In genomic region chr2:233061591-233062446, GRCh38 we compare ENCODE assay signal across 8 cellular contexts. TPM values are rescaled to one million over a fixed set of nuclear protein-coding genes. Genes with fewer than 3 reads are reported as not detected.
A peak's percentile ranks its signal among the peaks of the same experiment; 100 is the strongest.
DNase-seq lines count a peak whose midpoint lies in the region; ATAC-seq and TF ChIP-seq lines count a peak whose summit lies in the region.

No MANE protein-coding gene starts in this region.

- ATAC-seq in HG03095 (IDR thresholded peaks at IDR 0.05; ENCODE audit: unreplicated experiment) (peak; percentile 26), activated B cell treated with CpG ODN at 0.5 μM for 24 hours (ENCODE audit: low read depth) (peak; percentile 38), Right ventricle myocardium inferior (peak; percentile 77), sciatic nerve (peak; percentile 77), HG03571 (IDR thresholded peaks at IDR 0.05; ENCODE audit: unreplicated experiment) (no peak)

- H3K9me3 Mint-ChIP-seq in activated B cell treated with CpG ODN at 0.5 μM for 24 hours, result no peaks in the 10 kb centered on the region

- CTCF ChIA-PET in activated B cell treated with CpG ODN at 0.5 μM for 24 hours (lab: Charles Lee), result interaction anchor here (1.0 to 3.6 kb wide), 10 partner anchors 9 to 190 kb away, joined by 3 to 24 read pairs (median 6); partner anchors contain the start of gene ATG16L1

- H3K27me3 Mint-ChIP-seq in activated B cell treated with CpG ODN at 0.5 μM for 24 hours, result no peaks in the 10 kb centered on the region

- intact Hi-C loops in activated B cell treated with CpG ODN at 0.5 μM for 24 hours (cut with micrococcal nuclease) (loop anchor here (1.0 to 10.0 kb wide), 8 partner anchors 8 to 355 kb away; no protein-coding TSS in a partner anchor), Right ventricle myocardium inferior (cut with DNase I) (no loop called here), sciatic nerve (cut with DNase I) (no loop called here)

- TF ChIP-seq CTCF in activated B cell treated with CpG ODN at 0.5 μM for 24 hours (IDR thresholded peaks at IDR 0.05), result no peak

- peaks cover 52% of the 10 kb centered on the region for H3K36me3 Mint-ChIP-seq in activated B cell treated with CpG ODN at 0.5 μM for 24 hours (ENCODE audit: low read depth)

- peak overlapping the region; percentile 87 for H3K27ac Mint-ChIP-seq in activated B cell treated with CpG ODN at 0.5 μM for 24 hours

- peak overlapping the region; percentile 96 for H3K4me3 Mint-ChIP-seq in activated B cell treated with CpG ODN at 0.5 μM for 24 hours

- POLR2A ChIA-PET in activated B cell treated with CpG ODN at 0.5 μM for 24 hours (lab: Charles Lee), result interaction anchor here (0.6 to 7.6 kb wide), 21 partner anchors 9 to 511 kb away, joined by 3 to 308 read pairs (median 4); partner anchors contain the start of genes ATG16L1, EIF4E2, GIGYF2 and TIGD1

- DNase-seq in SIG-M5 treated with dmso at 0.1 percent for 504 hours (lab: John Stamatoyannopoulos, UW; ENCODE audit: unreplicated experiment), result peak; percentile 57
- DNase-seq in SIG-M5 (lab: John Stamatoyannopoulos, UW), result no peak
- DNase-seq in activated B cell treated with CpG ODN at 0.5 μM for 24 hours, result peak; percentile 43
- DNase-seq in Right ventricle myocardium inferior (ENCODE audit: missing footprints), result peak; percentile 85
- peak; percentile 67 for DNase-seq in sciatic nerve (ENCODE audit: low spot score)
- DNase-seq in NCI-H2107 (lab: John Stamatoyannopoulos, UW), result no peak

- peaks cover 64% of the 10 kb centered on the region for H3K4me1 Mint-ChIP-seq in activated B cell treated with CpG ODN at 0.5 μM for 24 hours

RNA-seq across cellular contexts. Expression of gene INPP5D, which starts 1.7 kb away (rescaled TPM):
- total RNA-seq in activated B cell treated with CpG ODN at 0.5 μM for 24 hours (247 and 275 TPM in 2 replicates), Right ventricle myocardium inferior (5.2 TPM), sciatic nerve (56.3 TPM)

RNA-seq across cellular contexts. Expression of gene NEU2, which starts 29.3 kb away (rescaled TPM):
- total RNA-seq in activated B cell treated with CpG ODN at 0.5 μM for 24 hours, result not detected in 2 replicates
- not detected for total RNA-seq in Right ventricle myocardium inferior
- not detected for total RNA-seq in sciatic nerve

RNA-seq across cellular contexts. Expression of gene NGEF, which starts 48.8 kb away (rescaled TPM):
- total RNA-seq in activated B cell treated with CpG ODN at 0.5 μM for 24 hours (not detected in 2 replicates), Right ventricle myocardium inferior (0.51 TPM), sciatic nerve (17.5 TPM)

Comparison
In these comparisons a context has a peak if more than half of its experiments do, and no peak if none do; other contexts are left out.
1. DNase-seq: peak in SIG-M5 treated with dmso at 0.1 percent for 504 hours (single experiment), activated B cell treated with CpG ODN at 0.5 μM for 24 hours (single experiment), Right ventricle myocardium inferior (single experiment) and sciatic nerve (single experiment); none in SIG-M5 (single experiment) and NCI-H2107 (single experiment).
2. RNA of gene NGEF, which starts 48.8 kb away (total RNA-seq): 17.5 TPM in sciatic nerve (single experiment); 0.51 TPM in Right ventricle myocardium inferior (single experiment) and not detected in activated B cell treated with CpG ODN at 0.5 μM for 24 hours; every median in the first group is over 10 times any median in the second.